In the genomic region with DNA sequence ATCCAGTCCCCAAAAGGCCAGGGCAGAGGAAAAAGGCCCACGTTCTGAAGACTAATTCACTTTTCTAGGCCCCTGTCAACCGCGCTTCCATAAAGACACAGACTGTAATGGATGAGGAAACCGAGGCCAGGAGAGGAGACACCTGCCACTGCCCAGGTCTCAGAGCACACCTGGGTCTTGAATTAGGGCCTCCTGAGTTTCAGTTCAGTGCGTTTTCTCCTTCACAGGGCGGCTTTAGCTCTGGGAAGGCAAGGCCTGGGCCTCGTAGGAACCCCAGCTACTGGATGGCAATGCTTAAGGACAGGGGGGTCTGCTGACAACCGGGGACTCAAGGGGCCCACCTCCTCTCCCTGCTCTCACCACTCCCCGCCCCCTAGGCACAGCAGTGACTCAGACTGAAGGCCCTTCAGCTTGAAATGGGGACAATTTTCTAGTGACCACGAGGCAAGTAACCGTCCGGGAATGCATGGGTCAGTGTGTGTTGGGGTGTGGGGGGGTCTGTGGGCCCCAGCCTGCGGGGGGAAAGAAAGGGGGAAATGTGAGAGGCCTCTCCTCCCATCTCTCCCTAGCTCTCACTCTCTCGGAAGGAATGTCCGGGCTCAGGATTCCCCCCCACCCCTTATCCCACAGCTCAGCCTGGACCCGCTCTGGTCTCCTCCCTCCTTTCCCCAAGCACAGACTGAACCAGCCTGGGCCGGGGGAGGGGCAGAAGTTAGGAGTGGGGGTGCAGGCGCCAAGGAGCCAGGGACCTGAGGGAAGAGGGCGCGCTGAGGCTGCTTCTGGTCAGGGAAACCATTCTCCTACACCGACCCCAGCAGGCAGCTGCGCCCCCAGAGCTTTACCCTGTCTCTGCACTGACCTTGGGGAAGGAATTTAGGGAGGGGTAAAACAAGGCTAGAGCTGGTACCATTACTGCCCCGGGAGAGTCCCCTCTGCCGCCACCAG, we compare ENCODE assay signal across 7 cellular contexts. TPM values are rescaled to one million over a fixed set of nuclear protein-coding genes. Genes with fewer than 3 reads are reported as not detected.
DNase-seq lines count a peak whose midpoint lies in the region; ATAC-seq and TF ChIP-seq lines count a peak whose summit lies in the region.

No MANE protein-coding gene starts in this region.

- H3K27ac ChIP-seq in right cardiac atrium (ENCODE audit: low read length) = no peak overlapping the region

- WGBS in right cardiac atrium = 51% methylated on average over 24 of the region's 24 CpGs

- peaks cover 3% of the 10 kb centered on the region for H3K4me1 ChIP-seq in right cardiac atrium (ENCODE audit: control insufficient read depth, insufficient read depth, low read length)

- in situ Hi-C loops in GM13976 (cut with MboI; ENCODE audit: low sequenced_read_pairs, unreplicated experiment) = no loop called here

- TF ChIP-seq CTCF in WI38 (IDR thresholded peaks at IDR 0.05; ENCODE audit: low read depth, low read length) (no peak), GM13976 (IDR thresholded peaks at IDR 0.05; ENCODE audit: borderline replicate concordance, control extremely low read depth, extremely low read depth, insufficient read depth, missing control alignments) (no peak)

- peak overlapping the region; percentile 73 for H3K4me3 Mint-ChIP-seq in stimulated activated effector memory CD8-positive, alpha-beta T cell treated with anti-CD3 and anti-CD28 coated beads, Interleukin-12 subunit alpha, Interleukin-12 subunit beta, amount 100 ng/mL, for 72 hours

- H3K27me3 ChIP-seq in right cardiac atrium (ENCODE audit: control insufficient read depth, insufficient read depth) = no peaks in the 10 kb centered on the region

- intact Hi-C loops in right cardiac atrium (cut with DNase I) = loop anchor here in 1 of 4 donors (5.0 kb wide), 1 partner anchor 52 kb away; no protein-coding TSS in a partner anchor

- peak; percentile 3 for ATAC-seq in right cardiac atrium
- no peak for ATAC-seq in stimulated activated effector memory CD8-positive, alpha-beta T cell treated with anti-CD3 and anti-CD28 coated beads, Interleukin-12 subunit alpha, Interleukin-12 subunit beta, amount 100 ng/mL, for 72 hours

- no peaks in the 10 kb centered on the region for H3K36me3 Mint-ChIP-seq in stimulated activated effector memory CD8-positive, alpha-beta T cell treated with anti-CD3 and anti-CD28 coated beads, Interleukin-12 subunit alpha, Interleukin-12 subunit beta, amount 100 ng/mL, for 72 hours

- peak overlapping the region; percentile 57 for H3K4me3 ChIP-seq in WI38 (ENCODE audit: low read depth, low read length)
- peak overlapping the region; percentile 51 for H3K4me3 ChIP-seq in right cardiac atrium (ENCODE audit: low read length)

- DNase-seq in H4 (ENCODE audit: low spot score) = peak; percentile 86
- peak in 1 of 3 donors; percentile 53 for DNase-seq in right cardiac atrium
- no peak for DNase-seq in stimulated activated effector memory CD8-positive, alpha-beta T cell treated with anti-CD3 and anti-CD28 coated beads, Interleukin-12 subunit alpha, Interleukin-12 subunit beta, amount 100 ng/mL, for 72 hours (ENCODE audit: low spot score in 2 of 2)
- DNase-seq in COLO668 (lab: John Stamatoyannopoulos, UW; ENCODE audit: unreplicated experiment) = no peak
- DNase-seq in activated CD4-positive, CD25-positive, alpha-beta regulatory T cell (lab: John Stamatoyannopoulos, UW) = no peak
- no peak for DNase-seq in GM13976 (ENCODE audit: low spot score)

- peaks cover 20% of the 10 kb centered on the region for H3K4me1 Mint-ChIP-seq in stimulated activated effector memory CD8-positive, alpha-beta T cell treated with anti-CD3 and anti-CD28 coated beads, Interleukin-12 subunit alpha, Interleukin-12 subunit beta, amount 100 ng/mL, for 72 hours

- H3K27ac Mint-ChIP-seq in stimulated activated effector memory CD8-positive, alpha-beta T cell treated with anti-CD3 and anti-CD28 coated beads, Interleukin-12 subunit alpha, Interleukin-12 subunit beta, amount 100 ng/mL, for 72 hours = no peak overlapping the region

- no peaks in the 10 kb centered on the region for H3K9me3 ChIP-seq in right cardiac atrium (ENCODE audit: control insufficient read depth, low read length)

- H3K9me3 Mint-ChIP-seq in stimulated activated effector memory CD8-positive, alpha-beta T cell treated with anti-CD3 and anti-CD28 coated beads, Interleukin-12 subunit alpha, Interleukin-12 subunit beta, amount 100 ng/mL, for 72 hours = no peaks in the 10 kb centered on the region

RNA-seq across cellular contexts. Expression of a gene that starts 17.2 kb away (rescaled TPM):
- 0.60 and 1.3 TPM in 2 replicates for total RNA-seq in H4 (2014; rRNA removed; shearing (Covaris generic))
- total RNA-seq in right cardiac atrium = 10 to 100 TPM in 3 of 4 donors, 1 to 10 TPM in 1; 9.7 to 18.8 (median 15.3) TPM
- 15.2 TPM for polyA plus RNA-seq in right cardiac atrium

RNA-seq across cellular contexts. Expression of a gene that starts 52.6 kb away (rescaled TPM):
- 25.3 and 38.9 TPM in 2 replicates for total RNA-seq in H4 (2014; rRNA removed; shearing (Covaris generic))
- 100 to 1,000 TPM in 2 of 4 donors, 10 to 100 TPM in 2; 75.8 to 108 (median 100) TPM for total RNA-seq in right cardiac atrium
- polyA plus RNA-seq in right cardiac atrium = 87.5 TPM
